ENCODE assay signal across 22 cellular contexts in genomic region chr12:117527480-117527857, GRCh38.
"Had no signal": no experiment of that assay in that cellular context is flagged by ENCODE, and none has a peak within 500 bp of the region (broad histone marks: within the 10 kb centered on the region; RNA-seq: fewer than 3 reads in every experiment).

No MANE protein-coding gene starts in this region.

- H3K4me3 ChIP-seq: esophagus squamous epithelium, lung, ovary, sigmoid colon, stomach, tibial artery had no signal

- H3K4me1 ChIP-seq: esophagus squamous epithelium, sigmoid colon, stomach, tibial artery had no signal

- H3K36me3 ChIP-seq: esophagus squamous epithelium, ovary, sigmoid colon, stomach, tibial artery had no signal

- H3K36me3 Mint-ChIP-seq: immature natural killer cell; memory B cell; natural killer cell; stimulated activated effector memory CD8-positive, alpha-beta T cell treated with anti-CD3 and anti-CD28 coated beads, Interleukin-12 subunit alpha, Interleukin-12 subunit beta, amount 100 ng/mL, for 72 hours had no signal

- DNase-seq: cortex of kidney; effector memory CD8-positive, alpha-beta T cell; erythroblast; esophagus squamous epithelium; foreskin melanocyte; hypothalamus; immature natural killer cell; islet precursor cell; kidney glomerular epithelial cell; natural killer cell; occipital lobe; ovary; sigmoid colon; stimulated activated CD4-positive, alpha-beta T cell treated with anti-CD3 and anti-CD28 coated beads, Interleukin-2, amount 100 ng/mL, for 24 hours; stimulated activated CD4-positive, alpha-beta T cell treated with anti-CD3 and anti-CD28 coated beads, Interleukin-4, amount 100 ng/mL, for 24 hours; stimulated activated naive CD4-positive, alpha-beta T cell treated with Interleukin-2 at 50 U/mL for 16 hours; stomach; tibial artery had no signal

- H3K9me3 Mint-ChIP-seq: immature natural killer cell; natural killer cell; stimulated activated effector memory CD8-positive, alpha-beta T cell treated with anti-CD3 and anti-CD28 coated beads, Interleukin-12 subunit alpha, Interleukin-12 subunit beta, amount 100 ng/mL, for 72 hours; type B pancreatic cell had no signal

- H3K27me3 ChIP-seq: ovary, stomach, tibial artery had no signal

- H3K4me3 Mint-ChIP-seq: effector memory CD8-positive, alpha-beta T cell; immature natural killer cell; memory B cell; natural killer cell; stimulated activated effector memory CD8-positive, alpha-beta T cell treated with anti-CD3 and anti-CD28 coated beads, Interleukin-12 subunit alpha, Interleukin-12 subunit beta, amount 100 ng/mL, for 72 hours; type B pancreatic cell had no signal

- H3K4me1 Mint-ChIP-seq: immature natural killer cell; memory B cell; natural killer cell; stimulated activated effector memory CD8-positive, alpha-beta T cell treated with anti-CD3 and anti-CD28 coated beads, Interleukin-12 subunit alpha, Interleukin-12 subunit beta, amount 100 ng/mL, for 72 hours had no signal

- H3K9me3 ChIP-seq: esophagus squamous epithelium, ovary, tibial artery had no signal

- H3K27ac Mint-ChIP-seq: effector memory CD8-positive, alpha-beta T cell; immature natural killer cell; memory B cell; natural killer cell; stimulated activated effector memory CD8-positive, alpha-beta T cell treated with anti-CD3 and anti-CD28 coated beads, Interleukin-12 subunit alpha, Interleukin-12 subunit beta, amount 100 ng/mL, for 72 hours; type B pancreatic cell had no signal

- H3K27ac ChIP-seq: esophagus squamous epithelium, ovary, sigmoid colon, stomach, tibial artery had no signal
